27 cellular contexts compared by ENCODE assay signal in genomic region chr12:98733667-98734350, GRCh38.
"Had no signal": no experiment of that assay in that cellular context is flagged by ENCODE, and none has a peak within 500 bp of the region (broad histone marks: within the 10 kb centered on the region; RNA-seq: fewer than 3 reads in every experiment).

No MANE protein-coding gene starts in this region.

- H3K4me1 ChIP-seq: heart left ventricle, lower lobe of right lung had no signal

- DNase-seq: activated CD4-positive, alpha-beta T cell treated with anti-CD3 and anti-CD28 coated beads for 1 hour; activated CD4-positive, alpha-beta T cell treated with anti-CD3 and anti-CD28 coated beads, Interleukin-2, amount 50 U/mL, for 4 hours; activated CD8-positive, alpha-beta memory T cell treated with anti-CD3 and anti-CD28 coated beads for 24 hours; activated CD8-positive, alpha-beta memory T cell treated with anti-CD3 and anti-CD28 coated beads, Interleukin-2, amount 50 U/mL, for 4 hours; activated naive CD4-positive, alpha-beta T cell treated with Interleukin-2 at 50 U/mL for 16 hours; activated naive CD8-positive, alpha-beta T cell treated with anti-CD3 and anti-CD28 coated beads, Interleukin-2, amount 50 U/mL, for 24 hours; activated T-cell treated with anti-CD3 and anti-CD28 coated beads, Interleukin-2, amount 50 U/mL, for 24 hours; anterior cingulate cortex; effector memory CD4-positive, alpha-beta T cell; heart left ventricle; kidney; lower lobe of right lung; naive thymus-derived CD4-positive, alpha-beta T cell; occipital lobe; retina; sigmoid colon; stimulated activated CD4-positive, alpha-beta T cell treated with anti-CD3 and anti-CD28 coated beads, Interleukin-15, amount 100 ng/mL, for 24 hours; T-helper 9 cell had no signal

- H3K27me3 ChIP-seq: esophagus muscularis mucosa, heart left ventricle, sigmoid colon, vagina had no signal

- H3K4me2 ChIP-seq: smooth muscle cell had no signal

- H3K4me3 ChIP-seq: esophagus muscularis mucosa, heart left ventricle, lower lobe of right lung, sigmoid colon, smooth muscle cell, thoracic aorta, vagina had no signal

- H3K27ac ChIP-seq: esophagus muscularis mucosa, heart left ventricle, lower lobe of right lung, sigmoid colon, thoracic aorta, vagina had no signal

- H3K27me3 Mint-ChIP-seq: activated naive CD8-positive, alpha-beta T cell treated with anti-CD3 and anti-CD28 coated beads, Interleukin-2, amount 50 U/mL, for 24 hours; activated T-cell treated with anti-CD3 and anti-CD28 coated beads, Interleukin-2, amount 50 U/mL, for 24 hours; brain; naive thymus-derived CD4-positive, alpha-beta T cell; stimulated activated memory B cell treated with anti-CD40 and anti-IgM and Interleukin-4, amounts not matched to agents 10 μg/mL and 1 μg/mL and 100 μg/mL, for 72 hours; type B pancreatic cell had no signal

- H3K4me1 Mint-ChIP-seq: neural crest cell; stimulated activated memory B cell treated with anti-CD40 and anti-IgM and Interleukin-4, amounts not matched to agents 10 μg/mL and 1 μg/mL and 100 μg/mL, for 72 hours had no signal

- H3K9me3 Mint-ChIP-seq: activated naive CD8-positive, alpha-beta T cell treated with anti-CD3 and anti-CD28 coated beads, Interleukin-2, amount 50 U/mL, for 24 hours; activated T-cell treated with anti-CD3 and anti-CD28 coated beads, Interleukin-2, amount 50 U/mL, for 24 hours; activated T-helper 2 cell treated with anti-CD3 and anti-CD28 coated beads, Interferon-gamma antibody, Interleukin-2, Interleukin-4, amounts not matched to agents 10 μg/mL and 5 μg/mL and 100 μg/mL, durations not matched to agents 14 hours and 24 hours and 36 hours; brain; naive thymus-derived CD4-positive, alpha-beta T cell; neural crest cell; stimulated activated memory B cell treated with anti-CD40 and anti-IgM and Interleukin-4, amounts not matched to agents 10 μg/mL and 1 μg/mL and 100 μg/mL, for 72 hours; type B pancreatic cell had no signal

- ATAC-seq: activated naive CD8-positive, alpha-beta T cell treated with anti-CD3 and anti-CD28 coated beads, Interleukin-2, amount 50 U/mL, for 24 hours; heart left ventricle; lower lobe of right lung; naive thymus-derived CD4-positive, alpha-beta T cell; stimulated activated memory B cell treated with anti-CD40 and anti-IgM and Interleukin-4, amounts not matched to agents 10 μg/mL and 1 μg/mL and 100 μg/mL, for 72 hours had no signal

- H3K27ac Mint-ChIP-seq: activated naive CD8-positive, alpha-beta T cell treated with anti-CD3 and anti-CD28 coated beads, Interleukin-2, amount 50 U/mL, for 24 hours; activated T-cell treated with anti-CD3 and anti-CD28 coated beads, Interleukin-2, amount 50 U/mL, for 24 hours; activated T-helper 2 cell treated with anti-CD3 and anti-CD28 coated beads, Interferon-gamma antibody, Interleukin-2, Interleukin-4, amounts not matched to agents 10 μg/mL and 5 μg/mL and 100 μg/mL, durations not matched to agents 14 hours and 24 hours and 36 hours; stimulated activated memory B cell treated with anti-CD40 and anti-IgM and Interleukin-4, amounts not matched to agents 10 μg/mL and 1 μg/mL and 100 μg/mL, for 72 hours; type B pancreatic cell had no signal

- H3K4me3 Mint-ChIP-seq: activated naive CD8-positive, alpha-beta T cell treated with anti-CD3 and anti-CD28 coated beads, Interleukin-2, amount 50 U/mL, for 24 hours; activated T-cell treated with anti-CD3 and anti-CD28 coated beads, Interleukin-2, amount 50 U/mL, for 24 hours; brain; naive thymus-derived CD4-positive, alpha-beta T cell; neural crest cell; stimulated activated memory B cell treated with anti-CD40 and anti-IgM and Interleukin-4, amounts not matched to agents 10 μg/mL and 1 μg/mL and 100 μg/mL, for 72 hours; type B pancreatic cell had no signal

- H3K9me3 ChIP-seq: esophagus muscularis mucosa, heart left ventricle, lower lobe of right lung, sigmoid colon, thoracic aorta, vagina had no signal
